In genomic region chr17:7047566-7047965, GRCh38 we compare ENCODE assay signal across 16 cellular contexts. TPM values are rescaled to one million over a fixed set of nuclear protein-coding genes. Genes with fewer than 3 reads are reported as not detected.
DNase-seq lines count a peak whose midpoint lies in the region; ATAC-seq and TF ChIP-seq lines count a peak whose summit lies in the region.
"Had no signal": no experiment of that assay in that cellular context is flagged by ENCODE, and none has a peak within 500 bp of the region (broad histone marks: within the 10 kb centered on the region; RNA-seq: fewer than 3 reads in every experiment).

No MANE protein-coding gene starts in this region.

- peak overlapping the region; percentile 50 for H3K4me3 Mint-ChIP-seq in T-helper 2 cell treated with Interferon-gamma antibody and Interleukin-4, amounts not matched to agents 5 μg/mL and 100 μg/mL, for 36 hours
- H3K4me3 Mint-ChIP-seq in type B pancreatic cell: peak overlapping the region; percentile 58

- H3K4me1 ChIP-seq in left lung (peaks cover 13 to 39% of the 10 kb centered on the region in 2 donors), mesendoderm (ENCODE audit: control insufficient read depth, low read depth, low read length) (peaks cover 2% of the 10 kb centered on the region)

- H3K9ac ChIP-seq in mesendoderm (ENCODE audit: low read length): no peak overlapping the region

- H3K36me3 Mint-ChIP-seq in T-helper 2 cell treated with Interferon-gamma antibody and Interleukin-4, amounts not matched to agents 5 μg/mL and 100 μg/mL, for 36 hours (ENCODE audit: low read depth): no peaks in the 10 kb centered on the region
- no peaks in the 10 kb centered on the region for H3K36me3 Mint-ChIP-seq in type B pancreatic cell
- H3K36me3 Mint-ChIP-seq: stimulated activated memory B cell treated with anti-CD40 and anti-IgM and Interleukin-4, amounts not matched to agents 10 μg/mL and 1 μg/mL and 100 μg/mL, for 72 hours had no signal

- no peak overlapping the region for H2BK120ac ChIP-seq in mesendoderm (ENCODE audit: low read depth, low read length)

- H2BK15ac ChIP-seq in mesendoderm (replicated peaks; ENCODE audit: low read depth): no peak overlapping the region

- no peaks in the 10 kb centered on the region for H3K9me3 Mint-ChIP-seq in T-helper 2 cell treated with Interferon-gamma antibody and Interleukin-4, amounts not matched to agents 5 μg/mL and 100 μg/mL, for 36 hours
- no peaks in the 10 kb centered on the region for H3K9me3 Mint-ChIP-seq in type B pancreatic cell
- H3K9me3 Mint-ChIP-seq: stimulated activated memory B cell treated with anti-CD40 and anti-IgM and Interleukin-4, amounts not matched to agents 10 μg/mL and 1 μg/mL and 100 μg/mL, for 72 hours had no signal

- no peaks in the 10 kb centered on the region for H3K79me1 ChIP-seq in mesendoderm (ENCODE audit: low read length)

- no peak for ATAC-seq in left lung
- ATAC-seq in GM21825 (IDR thresholded peaks at IDR 0.05; ENCODE audit: unreplicated experiment): no peak
- no peak for ATAC-seq in HG02981 (IDR thresholded peaks at IDR 0.05; ENCODE audit: unreplicated experiment)

- H3K56ac ChIP-seq in mesendoderm (ENCODE audit: low read length): no peak overlapping the region

- no peak overlapping the region for H3K4me2 ChIP-seq in mesendoderm (ENCODE audit: low read length)

- no peak overlapping the region for H3K18ac ChIP-seq in mesendoderm (ENCODE audit: low read length)

- no peak for TF ChIP-seq CTCF in left lung (IDR thresholded peaks at IDR 0.05)
- TF ChIP-seq CTCF in type B pancreatic cell (conservative IDR thresholded peaks at IDR 0.05): no peak

- no peaks in the 10 kb centered on the region for H3K79me2 ChIP-seq in mesendoderm (ENCODE audit: control insufficient read depth, insufficient read depth, low read length)

- peaks cover 22% of the 10 kb centered on the region for H3K27me3 Mint-ChIP-seq in T-helper 2 cell treated with Interferon-gamma antibody and Interleukin-4, amounts not matched to agents 5 μg/mL and 100 μg/mL, for 36 hours (ENCODE audit: low read depth)
- peaks cover 45% of the 10 kb centered on the region for H3K27me3 Mint-ChIP-seq in type B pancreatic cell
- H3K27me3 Mint-ChIP-seq: stimulated activated memory B cell treated with anti-CD40 and anti-IgM and Interleukin-4, amounts not matched to agents 10 μg/mL and 1 μg/mL and 100 μg/mL, for 72 hours had no signal

- H3K36me3 ChIP-seq in left lung: no peaks in the 10 kb centered on the region
- H3K36me3 ChIP-seq in mesendoderm (ENCODE audit: control insufficient read depth, insufficient read depth, low read length): no peaks in the 10 kb centered on the region

- no CpG with 5 or more reads among the region's 6 CpGs for WGBS in mesendoderm (ENCODE audit: extremely low coverage, insufficient coverage, low lambda C conversion rate)

- H4K5ac ChIP-seq in mesendoderm (ENCODE audit: low read length): no peak overlapping the region

- H3K4ac ChIP-seq in mesendoderm (ENCODE audit: low read depth, low read length): no peak overlapping the region

- H3K27ac ChIP-seq in left lung (no peak overlapping the region), mesendoderm (ENCODE audit: low read depth, low read length) (no peak overlapping the region)

- H2AK5ac ChIP-seq in mesendoderm (ENCODE audit: low read length): no peak overlapping the region

- intact Hi-C loops in left lung (cut with DNase I): loop anchor here (10.0 kb wide), 1 partner anchor 247 kb away; the partner anchor contains the start of gene YBX2 (in 2 of the 2)

- no peak overlapping the region for H3K27ac Mint-ChIP-seq in T-helper 2 cell treated with Interferon-gamma antibody and Interleukin-4, amounts not matched to agents 5 μg/mL and 100 μg/mL, for 36 hours
- peak overlapping the region; percentile 97 for H3K27ac Mint-ChIP-seq in type B pancreatic cell
- H3K27ac Mint-ChIP-seq: progenitor cell of endocrine pancreas had no signal

- peak overlapping the region; percentile 6 to 34 for H3K4me3 ChIP-seq in left lung
- H3K4me3 ChIP-seq in mesendoderm (ENCODE audit: low read length): no peak overlapping the region

- no peak overlapping the region for H4K8ac ChIP-seq in mesendoderm (ENCODE audit: low read depth, low read length)

- H3K27me3 ChIP-seq in left lung: peaks cover 18 to 46% of the 10 kb centered on the region in 2 donors
- peaks cover 7% of the 10 kb centered on the region for H3K27me3 ChIP-seq in mesendoderm (ENCODE audit: insufficient read depth, low read length, poor library complexity)

- H3K23ac ChIP-seq in mesendoderm (ENCODE audit: low read length): no peak overlapping the region

- no peak overlapping the region for H2BK5ac ChIP-seq in mesendoderm (ENCODE audit: low read length)

- DNase-seq in stimulated activated CD4-positive, alpha-beta T cell treated with anti-CD3 and anti-CD28 coated beads, Interleukin-1b, Interleukin-23, amount 100 ng/mL, for 48 hours: peak; percentile 51
- DNase-seq in stimulated activated CD4-positive, alpha-beta T cell treated with anti-CD3 and anti-CD28 coated beads, Interleukin-4, amount 100 ng/mL, for 1 hour: no peak
- DNase-seq in T-helper 2 cell treated with Interferon-gamma antibody and Interleukin-4, amounts not matched to agents 5 μg/mL and 100 μg/mL, for 36 hours (ENCODE audit: low spot score): no peak
- DNase-seq in left lung (no peak), type B pancreatic cell (ENCODE audit: extremely low spot score, unreplicated experiment) (no peak), mesendoderm (no peak)
- DNase-seq: EL, GOT3, NCI-H1930 had no signal

- H3K4me1 Mint-ChIP-seq in T-helper 2 cell treated with Interferon-gamma antibody and Interleukin-4, amounts not matched to agents 5 μg/mL and 100 μg/mL, for 36 hours (ENCODE audit: low read depth): peaks cover 20% of the 10 kb centered on the region
- peaks cover 15% of the 10 kb centered on the region for H3K4me1 Mint-ChIP-seq in type B pancreatic cell (ENCODE audit: unreplicated experiment)

- H3K9me3 ChIP-seq in left lung: no peaks in the 10 kb centered on the region

RNA-seq across cellular contexts. Expression of gene SLC16A11, which starts 3.7 kb away (rescaled TPM):
- total RNA-seq in left lung: 1 to 10 TPM; 1.2 to 2.5 TPM
- total RNA-seq in type B pancreatic cell (ENCODE audit: low replicate concordance): 3.9 and 10.5 TPM in 2 replicates
- polyA plus RNA-seq in mesendoderm (2013, experiment 1 of 2): 0.06 TPM
- 0.03 TPM for polyA plus RNA-seq in mesendoderm (2013, experiment 2 of 2)
- total RNA-seq: RPMI7951 had no signal
- polyA plus RNA-seq: BJ had no signal

RNA-seq across cellular contexts. Expression of gene SLC16A13, which starts 11.8 kb away (rescaled TPM):
- 10 to 100 TPM in 1 of 2 donors, 1 to 10 TPM in 1; 9.5 to 21.5 TPM for total RNA-seq in left lung
- total RNA-seq in type B pancreatic cell (ENCODE audit: low replicate concordance): 13.5 and 15.5 TPM in 2 replicates
- 5.8 TPM for polyA plus RNA-seq in mesendoderm (2013, experiment 1 of 2)
- 5.3 TPM for polyA plus RNA-seq in mesendoderm (2013, experiment 2 of 2)

RNA-seq across cellular contexts. Expression of gene BCL6B, which starts 24.7 kb away (rescaled TPM):
- total RNA-seq in left lung (10 to 100 TPM; 13.3 to 17.2 TPM), type B pancreatic cell (ENCODE audit: low replicate concordance) (not detected in 2 replicates)
- polyA plus RNA-seq in mesendoderm (2013, experiment 1 of 2): 0.87 TPM
- 1.1 TPM for polyA plus RNA-seq in mesendoderm (2013, experiment 2 of 2)
- total RNA-seq: progenitor cell of endocrine pancreas, RPMI7951 had no signal
- polyA plus RNA-seq: BJ had no signal

RNA-seq across cellular contexts. Expression of gene CLEC10A, which starts 32.5 kb away (rescaled TPM):
- 1 to 10 TPM; 7.8 to 9.6 TPM for total RNA-seq in left lung
- not detected in 2 replicates for total RNA-seq in type B pancreatic cell (ENCODE audit: low replicate concordance)
- polyA plus RNA-seq in mesendoderm (2013, experiment 1 of 2): not detected
- not detected for polyA plus RNA-seq in mesendoderm (2013, experiment 2 of 2)
- total RNA-seq: progenitor cell of endocrine pancreas; RPMI7951; T-helper 1 cell treated with Interleukin-12 subunit alpha and Interleukin-12 subunit beta and Interleukin-4 antibody, amounts not matched to agents 30 ng/mL and 1 ng/mL, for 36 hours had no signal
- polyA plus RNA-seq: BJ had no signal

RNA-seq across cellular contexts. Expression of gene RNASEK, which starts 35.1 kb away (rescaled TPM):
- total RNA-seq in left lung (100 to 1,000 TPM; 279 to 284 TPM), type B pancreatic cell (ENCODE audit: low replicate concordance) (176 and 208 TPM in 2 replicates)
- polyA plus RNA-seq in mesendoderm (2013, experiment 1 of 2): 250 TPM
- polyA plus RNA-seq in mesendoderm (2013, experiment 2 of 2): 245 TPM

Comparison
In these comparisons a context has a peak if more than half of its experiments do, and no peak if none do; other contexts are left out.
1. RNA of gene BCL6B, which starts 24.7 kb away (total RNA-seq): 13.3 to 17.2 TPM in left lung; not detected in type B pancreatic cell; every median in the first group is over 10 times any median in the second.